Comparison of ENCODE assay signal across 1 cellular context in genomic region chr1:16372535-16373340, GRCh38.
A peak's percentile ranks its signal among the peaks of the same experiment; 100 is the strongest.
TF ChIP-seq lines count a peak whose summit lies in the region.

No MANE protein-coding gene starts in this region.

TF ChIP-seq in IMR-90, 13 proteins besides CTCF, POLR2A, EP300 and RAD21 (continued from another document):
- TF ChIP-seq CEBPB (IDR thresholded peaks at IDR 0.05; ENCODE audit: low read depth, low read length) = peak; percentile 77
